ENCODE assay signal across 26 cellular contexts in genomic region chr2:197034969-197035368, GRCh38.
DNase-seq lines count a peak whose midpoint lies in the region; ATAC-seq and TF ChIP-seq lines count a peak whose summit lies in the region.
"Had no signal": no experiment of that assay in that cellular context is flagged by ENCODE, and none has a peak within 500 bp of the region (broad histone marks: within the 10 kb centered on the region; RNA-seq: fewer than 3 reads in every experiment).

No MANE protein-coding gene starts in this region.

- ATAC-seq in activated naive CD4-positive, alpha-beta T cell treated with anti-CD3 and anti-CD28 coated beads, Interleukin-2, amount 50 U/mL, for 72 hours: no peak
- ATAC-seq in DND-41 (ENCODE audit: insufficient read depth, low read depth): no peak
- ATAC-seq in activated naive CD8-positive, alpha-beta T cell treated with anti-CD3 and anti-CD28 coated beads, Interleukin-2, amount 50 U/mL, for 24 hours: no peak
- ATAC-seq: gastroesophageal sphincter, GM12878, left lobe of liver, Panc1 had no signal

- H3K27ac ChIP-seq in DND-41 (ENCODE audit: low read length): 0 out of 2 replicates have a peak overlapping the region, but pooled peaks have one; percentile 19
- H3K27ac ChIP-seq: gastroesophageal sphincter, skin epidermis had no signal

- H4K20me1 ChIP-seq in DND-41 (ENCODE audit: insufficient read depth, low read length): no peaks in the 10 kb centered on the region

- H3K36me3 ChIP-seq in DND-41 (ENCODE audit: insufficient read depth, low read length): no peaks in the 10 kb centered on the region; the same call in 1 of the 2 replicates

- no peaks in the 10 kb centered on the region for H3K27me3 Mint-ChIP-seq in activated naive CD4-positive, alpha-beta T cell treated with anti-CD3 and anti-CD28 coated beads, Interleukin-2, amount 10 ng/mL, durations not matched to agents 7 days and 5 days
- no peaks in the 10 kb centered on the region for H3K27me3 Mint-ChIP-seq in activated naive CD8-positive, alpha-beta T cell treated with anti-CD3 and anti-CD28 coated beads, Interleukin-2, amount 50 U/mL, for 24 hours
- no peaks in the 10 kb centered on the region for H3K27me3 Mint-ChIP-seq in neural crest cell (ENCODE audit: low read depth)

- H3K4me1 Mint-ChIP-seq in activated naive CD4-positive, alpha-beta T cell treated with anti-CD3 and anti-CD28 coated beads, Interleukin-2, amount 10 ng/mL, durations not matched to agents 7 days and 5 days: peaks cover 16% of the 10 kb centered on the region
- H3K4me1 Mint-ChIP-seq in activated naive CD8-positive, alpha-beta T cell treated with anti-CD3 and anti-CD28 coated beads, Interleukin-2, amount 50 U/mL, for 24 hours: peaks cover 47% of the 10 kb centered on the region
- H3K4me1 Mint-ChIP-seq in neural crest cell: no peaks in the 10 kb centered on the region

- no peak for DNase-seq in activated naive CD4-positive, alpha-beta T cell treated with anti-CD3 and anti-CD28 coated beads, Interleukin-2, amount 50 U/mL, for 72 hours (ENCODE audit: low spot score in 2 of 2)
- DNase-seq in activated naive CD4-positive, alpha-beta T cell treated with anti-CD3 and anti-CD28 coated beads, Interleukin-2, amount 10 ng/mL, durations not matched to agents 7 days and 5 days: no peak
- no peak for DNase-seq in DND-41
- DNase-seq in activated naive CD8-positive, alpha-beta T cell treated with anti-CD3 and anti-CD28 coated beads, Interleukin-2, amount 50 U/mL, for 24 hours: no peak
- no peak for DNase-seq in neural crest cell (ENCODE audit: low read depth, low spot score)
- DNase-seq in NCI-H446 (lab: John Stamatoyannopoulos, UW): no peak
- DNase-seq in NCI-H1417 (lab: John Stamatoyannopoulos, UW): no peak
- no peak for DNase-seq in GM19238 (ENCODE audit: insufficient read length, low spot score)
- DNase-seq: activated CD4-positive, alpha-beta T cell treated with anti-CD3 and anti-CD28 coated beads, Interleukin-2, amount 50 U/mL, for 48 hours; activated gamma-delta T cell treated with Interleukin-2 at 50 U/mL for 16 hours; aorta; C1 segment of cervical spinal cord; central memory CD4-positive, alpha-beta T cell; hippocampal formation; IMR-90; mesendoderm; NCI-H1092 treated with DMSO at 0.1 percent for 48 hours; NCI-H1930; NCI-H526 treated with DMSO at 0.1 percent for 48 hours; SHP77 treated with DMSO at 0.1 percent for 48 hours; T1000 had no signal

- H3K4me2 ChIP-seq in DND-41 (ENCODE audit: insufficient read depth, low read length): no peak overlapping the region

- H3K9me3 Mint-ChIP-seq in activated naive CD4-positive, alpha-beta T cell treated with anti-CD3 and anti-CD28 coated beads, Interleukin-2, amount 50 U/mL, for 72 hours: peaks cover 6 to 17% of the 10 kb centered on the region in 2 donors
- no peaks in the 10 kb centered on the region for H3K9me3 Mint-ChIP-seq in activated naive CD4-positive, alpha-beta T cell treated with anti-CD3 and anti-CD28 coated beads, Interleukin-2, amount 10 ng/mL, durations not matched to agents 7 days and 5 days
- peaks cover 6% of the 10 kb centered on the region for H3K9me3 Mint-ChIP-seq in activated naive CD8-positive, alpha-beta T cell treated with anti-CD3 and anti-CD28 coated beads, Interleukin-2, amount 50 U/mL, for 24 hours
- H3K9me3 Mint-ChIP-seq in neural crest cell: no peaks in the 10 kb centered on the region

- TF ChIP-seq CTCF in DND-41 (IDR thresholded peaks at IDR 0.05; ENCODE audit: borderline replicate concordance, extremely low read depth, low read length, poor library complexity, severe bottlenecking) (no peak), neural crest cell (conservative IDR thresholded peaks at IDR 0.05) (no peak)

- no peak overlapping the region for H3K9ac ChIP-seq in DND-41 (ENCODE audit: low read depth, low read length)

- peaks cover 36% of the 10 kb centered on the region for H3K4me1 ChIP-seq in DND-41 (ENCODE audit: insufficient read depth, low read length)
- H3K4me1 ChIP-seq: gastroesophageal sphincter had no signal

- H3K4me3 Mint-ChIP-seq in activated naive CD4-positive, alpha-beta T cell treated with anti-CD3 and anti-CD28 coated beads, Interleukin-2, amount 10 ng/mL, durations not matched to agents 7 days and 5 days: no peak overlapping the region
- H3K4me3 Mint-ChIP-seq in activated naive CD8-positive, alpha-beta T cell treated with anti-CD3 and anti-CD28 coated beads, Interleukin-2, amount 50 U/mL, for 24 hours: no peak overlapping the region
- H3K4me3 Mint-ChIP-seq in neural crest cell: no peak overlapping the region

- H3K36me3 Mint-ChIP-seq in activated naive CD4-positive, alpha-beta T cell treated with anti-CD3 and anti-CD28 coated beads, Interleukin-2, amount 50 U/mL, for 72 hours: peaks cover 18 to 71% of the 10 kb centered on the region in 2 donors
- peaks cover 81% of the 10 kb centered on the region for H3K36me3 Mint-ChIP-seq in activated naive CD4-positive, alpha-beta T cell treated with anti-CD3 and anti-CD28 coated beads, Interleukin-2, amount 10 ng/mL, durations not matched to agents 7 days and 5 days
- H3K36me3 Mint-ChIP-seq in activated naive CD8-positive, alpha-beta T cell treated with anti-CD3 and anti-CD28 coated beads, Interleukin-2, amount 50 U/mL, for 24 hours (ENCODE audit: low read depth): peaks cover 69% of the 10 kb centered on the region
- H3K36me3 Mint-ChIP-seq in neural crest cell (ENCODE audit: low read depth): peaks cover 4% of the 10 kb centered on the region

- no peak overlapping the region for H3K4me3 ChIP-seq in DND-41 (ENCODE audit: low read depth in 1 of 2, low read length in 2 of 2)
- H3K4me3 ChIP-seq: gastroesophageal sphincter, GM12878, skin epidermis had no signal

- no peaks in the 10 kb centered on the region for H3K79me2 ChIP-seq in DND-41 (ENCODE audit: insufficient read depth, low read length)

- CTCF ChIA-PET in activated naive CD4-positive, alpha-beta T cell treated with anti-CD3 and anti-CD28 coated beads, Interleukin-2, amount 10 ng/mL, durations not matched to agents 7 days and 5 days (lab: Charles Lee): interaction anchor here (1.0 kb wide), 1 partner anchor 10 kb away, joined by 3 read pairs; no protein-coding TSS in a partner anchor

- H3K9me3 ChIP-seq in DND-41 (ENCODE audit: insufficient read depth, low read length, severe bottlenecking): no peaks in the 10 kb centered on the region
- H3K9me3 ChIP-seq: gastroesophageal sphincter had no signal

- H3K27me3 ChIP-seq in DND-41 (ENCODE audit: insufficient read depth, low read length, poor library complexity): no peaks in the 10 kb centered on the region
- H3K27me3 ChIP-seq: gastroesophageal sphincter had no signal

- peak overlapping the region; percentile 30 to 41 for H3K27ac Mint-ChIP-seq in activated naive CD4-positive, alpha-beta T cell treated with anti-CD3 and anti-CD28 coated beads, Interleukin-2, amount 50 U/mL, for 72 hours
- H3K27ac Mint-ChIP-seq in activated naive CD4-positive, alpha-beta T cell treated with anti-CD3 and anti-CD28 coated beads, Interleukin-2, amount 10 ng/mL, durations not matched to agents 7 days and 5 days: no peak overlapping the region
- peak overlapping the region; percentile 79 for H3K27ac Mint-ChIP-seq in activated naive CD8-positive, alpha-beta T cell treated with anti-CD3 and anti-CD28 coated beads, Interleukin-2, amount 50 U/mL, for 24 hours
- peak overlapping the region; percentile 71 for H3K27ac Mint-ChIP-seq in neural crest cell (ENCODE audit: unreplicated experiment)

- H2AFZ ChIP-seq in DND-41 (ENCODE audit: low read depth, low read length): no peak overlapping the region
